Comparison of ENCODE assay signal across 18 cellular contexts in genomic region chr2:127985026-127985734, GRCh38. TPM values are rescaled to one million over a fixed set of nuclear protein-coding genes. Genes with fewer than 3 reads are reported as not detected.
DNase-seq lines count a peak whose midpoint lies in the region; ATAC-seq and TF ChIP-seq lines count a peak whose summit lies in the region.
"Had no signal": no experiment of that assay in that cellular context is flagged by ENCODE, and none has a peak within 500 bp of the region (broad histone marks: within the 10 kb centered on the region; RNA-seq: fewer than 3 reads in every experiment).

No MANE protein-coding gene starts in this region.

- H3K4me3 ChIP-seq in GM23338 (no peak overlapping the region), choroid plexus epithelial cell (ENCODE audit: low read depth, low read length) (no peak overlapping the region), lower leg skin (ENCODE audit: low read depth, poor library complexity, severe bottlenecking) (no peak overlapping the region)
- H3K4me3 ChIP-seq: SJSA1 had no signal

- peak overlapping the region; percentile 39 for H3K27ac Mint-ChIP-seq in activated CD4-positive, alpha-beta memory T cell treated with anti-CD3 and anti-CD28 coated beads for 36 hours
- no peak overlapping the region for H3K27ac Mint-ChIP-seq in activated CD4-positive, alpha-beta memory T cell treated with anti-CD3 and anti-CD28 coated beads, Interleukin-2, amount 10 ng/mL, durations not matched to agents 7 days and 5 days
- H3K27ac Mint-ChIP-seq in GM23338 (0 out of 2 replicates have a peak overlapping the region, but pooled peaks have one; percentile 9), neural crest cell (ENCODE audit: unreplicated experiment) (peak overlapping the region; percentile 89)
- H3K27ac Mint-ChIP-seq: CD8-positive, alpha-beta T cell had no signal

- no peaks in the 10 kb centered on the region for H3K9me2 ChIP-seq in GM23338 (ENCODE audit: insufficient read depth)

- WGBS in lower leg skin, 2 donors = 84 to 98% methylated on average over 6 of the region's 6 CpGs

- no peaks in the 10 kb centered on the region for H3K9me3 Mint-ChIP-seq in activated CD4-positive, alpha-beta memory T cell treated with anti-CD3 and anti-CD28 coated beads for 36 hours
- no peaks in the 10 kb centered on the region for H3K9me3 Mint-ChIP-seq in activated CD4-positive, alpha-beta memory T cell treated with anti-CD3 and anti-CD28 coated beads, Interleukin-2, amount 10 ng/mL, durations not matched to agents 7 days and 5 days
- H3K9me3 Mint-ChIP-seq in GM23338 (no peaks in the 10 kb centered on the region), neural crest cell (no peaks in the 10 kb centered on the region)
- H3K9me3 Mint-ChIP-seq: CD8-positive, alpha-beta T cell had no signal

- H3K27me3 ChIP-seq in GM23338 (ENCODE audit: insufficient read depth) = no peaks in the 10 kb centered on the region
- H3K27me3 ChIP-seq: SJSA1 had no signal

- no peak overlapping the region for H3K4me3 Mint-ChIP-seq in activated CD4-positive, alpha-beta memory T cell treated with anti-CD3 and anti-CD28 coated beads for 36 hours
- no peak overlapping the region for H3K4me3 Mint-ChIP-seq in activated CD4-positive, alpha-beta memory T cell treated with anti-CD3 and anti-CD28 coated beads, Interleukin-2, amount 10 ng/mL, durations not matched to agents 7 days and 5 days
- H3K4me3 Mint-ChIP-seq in GM23338 (no peak overlapping the region), neural crest cell (no peak overlapping the region)
- H3K4me3 Mint-ChIP-seq: CD8-positive, alpha-beta T cell had no signal

- 0 out of 2 replicates have a peak, but pooled peaks cover 2% of the 10 kb centered on the region for H3K79me2 ChIP-seq in GM23338 (replicated peaks; ENCODE audit: insufficient read depth)

- H4K20me1 ChIP-seq in GM23338 (replicated peaks; ENCODE audit: insufficient read depth) = peaks cover 7% of the 10 kb centered on the region

- H2AFZ ChIP-seq in GM23338 = no peak overlapping the region

- POLR2A ChIA-PET in activated CD4-positive, alpha-beta memory T cell treated with anti-CD3 and anti-CD28 coated beads for 36 hours (lab: Charles Lee) = no interaction called here
- POLR2A ChIA-PET in activated CD4-positive, alpha-beta memory T cell treated with anti-CD3 and anti-CD28 coated beads, Interleukin-2, amount 10 ng/mL, durations not matched to agents 7 days and 5 days (lab: Charles Lee) = no interaction called here

- peaks cover 41% of the 10 kb centered on the region for H3K36me3 ChIP-seq in GM23338 (ENCODE audit: insufficient read depth)

- H3K4me1 ChIP-seq in GM23338 (ENCODE audit: insufficient read depth) = no peaks in the 10 kb centered on the region
- H3K4me1 ChIP-seq: SJSA1 had no signal

- intact Hi-C loops in activated CD4-positive, alpha-beta memory T cell treated with anti-CD3 and anti-CD28 coated beads for 36 hours (cut with micrococcal nuclease) = no loop called here
- intact Hi-C loops in lower leg skin (cut with DNase I; ENCODE audit: low total_unique reads) = no loop called here

- no peak for ATAC-seq in GM23338
- no peak for ATAC-seq in HG02588 (IDR thresholded peaks at IDR 0.05; ENCODE audit: unreplicated experiment)
- ATAC-seq: CD8-positive, alpha-beta T cell had no signal

- H3K36me3 Mint-ChIP-seq in activated CD4-positive, alpha-beta memory T cell treated with anti-CD3 and anti-CD28 coated beads for 36 hours = peaks cover 45% of the 10 kb centered on the region
- peaks cover 67% of the 10 kb centered on the region for H3K36me3 Mint-ChIP-seq in activated CD4-positive, alpha-beta memory T cell treated with anti-CD3 and anti-CD28 coated beads, Interleukin-2, amount 10 ng/mL, durations not matched to agents 7 days and 5 days (ENCODE audit: low read depth)
- H3K36me3 Mint-ChIP-seq in GM23338 (ENCODE audit: low read depth) (peaks cover 61% of the 10 kb centered on the region), neural crest cell (ENCODE audit: low read depth) (peaks cover 10% of the 10 kb centered on the region)

- TF ChIP-seq CTCF in GM23338 (conservative IDR thresholded peaks at IDR 0.05; ENCODE audit: low read depth in 2 of 2) (no peak), choroid plexus epithelial cell (conservative IDR thresholded peaks at IDR 0.05; ENCODE audit: low read depth, low read length) (no peak), neural crest cell (conservative IDR thresholded peaks at IDR 0.05) (no peak), lower leg skin (IDR thresholded peaks at IDR 0.05) (no peak)

- peak; percentile 22 for DNase-seq in activated CD4-positive, alpha-beta memory T cell treated with anti-CD3 and anti-CD28 coated beads for 36 hours
- DNase-seq in activated CD4-positive, alpha-beta memory T cell treated with anti-CD3 and anti-CD28 coated beads, Interleukin-2, amount 10 ng/mL, durations not matched to agents 7 days and 5 days = no peak
- DNase-seq in GM23338 (ENCODE audit: low spot score) (no peak), choroid plexus epithelial cell (ENCODE audit: low read depth) (peak; percentile 8), neural crest cell (ENCODE audit: low read depth, low spot score) (no peak), NCI-H2107 treated with DMSO at 0.1 percent for 48 hours (lab: John Stamatoyannopoulos, UW; ENCODE audit: unreplicated experiment) (no peak), lower leg skin (ENCODE audit: low spot score in 2 of 2) (no peak)
- DNase-seq: 8988T; CD8-positive, alpha-beta T cell; DMS79; KBM-7; NCI-H1436 treated with DMSO at 0.1 percent for 48 hours; NCI-H2081; NCI-H510A; NCI-H774 had no signal

- H3K27me3 Mint-ChIP-seq in activated CD4-positive, alpha-beta memory T cell treated with anti-CD3 and anti-CD28 coated beads for 36 hours = no peaks in the 10 kb centered on the region
- H3K27me3 Mint-ChIP-seq in activated CD4-positive, alpha-beta memory T cell treated with anti-CD3 and anti-CD28 coated beads, Interleukin-2, amount 10 ng/mL, durations not matched to agents 7 days and 5 days = no peaks in the 10 kb centered on the region
- H3K27me3 Mint-ChIP-seq in GM23338 (ENCODE audit: insufficient read depth, low read depth, poor library complexity) (no peaks in the 10 kb centered on the region), neural crest cell (ENCODE audit: low read depth) (no peaks in the 10 kb centered on the region)

- CTCF ChIA-PET in activated CD4-positive, alpha-beta memory T cell treated with anti-CD3 and anti-CD28 coated beads for 36 hours (lab: Charles Lee) = no interaction called here
- CTCF ChIA-PET in activated CD4-positive, alpha-beta memory T cell treated with anti-CD3 and anti-CD28 coated beads, Interleukin-2, amount 10 ng/mL, durations not matched to agents 7 days and 5 days (lab: Charles Lee) = no interaction called here

- H3K27ac ChIP-seq in GM23338 (ENCODE audit: low read depth) = no peak overlapping the region
- H3K27ac ChIP-seq: RWPE1, SJSA1 had no signal

- peaks cover 8% of the 10 kb centered on the region for H3K4me1 Mint-ChIP-seq in activated CD4-positive, alpha-beta memory T cell treated with anti-CD3 and anti-CD28 coated beads for 36 hours (ENCODE audit: low read depth)
- peaks cover 14% of the 10 kb centered on the region for H3K4me1 Mint-ChIP-seq in activated CD4-positive, alpha-beta memory T cell treated with anti-CD3 and anti-CD28 coated beads, Interleukin-2, amount 10 ng/mL, durations not matched to agents 7 days and 5 days
- H3K4me1 Mint-ChIP-seq in GM23338 = no peaks in the 10 kb centered on the region; the same call in 2 of the 3 replicates
- H3K4me1 Mint-ChIP-seq in neural crest cell = no peaks in the 10 kb centered on the region

- no peak for TF ChIP-seq POLR2A in lower leg skin (IDR thresholded peaks at IDR 0.05)

- no peaks in the 10 kb centered on the region for H3F3A ChIP-seq in GM23338 (replicated peaks; ENCODE audit: low read depth)

- no peak overlapping the region for H3K4me2 ChIP-seq in GM23338

TF ChIP-seq in GM23338, 12 proteins besides CTCF, POLR2A, EP300 and RAD21 (continues in another document):
- TF ChIP-seq POLR2AphosphoS5 (IDR thresholded peaks at IDR 0.05; ENCODE audit: low read depth) (no peak), EZH2phosphoT487 (IDR thresholded peaks at IDR 0.05; ENCODE audit: unreplicated experiment) (no peak), ZNF331 (CRISPR knock-in tag; IDR thresholded peaks at IDR 0.05; ENCODE audit: low read depth) (no peak)
- TF ChIP-seq, protein P1, sequence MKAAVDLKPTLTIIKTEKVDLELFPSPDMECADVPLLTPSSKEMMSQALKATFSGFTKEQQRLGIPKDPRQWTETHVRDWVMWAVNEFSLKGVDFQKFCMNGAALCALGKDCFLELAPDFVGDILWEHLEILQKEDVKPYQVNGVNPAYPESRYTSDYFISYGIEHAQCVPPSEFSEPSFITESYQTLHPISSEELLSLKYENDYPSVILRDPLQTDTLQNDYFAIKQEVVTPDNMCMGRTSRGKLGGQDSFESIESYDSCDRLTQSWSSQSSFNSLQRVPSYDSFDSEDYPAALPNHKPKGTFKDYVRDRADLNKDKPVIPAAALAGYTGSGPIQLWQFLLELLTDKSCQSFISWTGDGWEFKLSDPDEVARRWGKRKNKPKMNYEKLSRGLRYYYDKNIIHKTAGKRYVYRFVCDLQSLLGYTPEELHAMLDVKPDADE (IDR thresholded peaks at IDR 0.05) = no peak

RNA-seq across cellular contexts. Expression of gene SAP130, which starts 42.7 kb away (rescaled TPM):
- total RNA-seq in activated CD4-positive, alpha-beta memory T cell treated with anti-CD3 and anti-CD28 coated beads for 36 hours = 10 to 100 TPM; 21.8 to 25.7 TPM
- 10 to 100 TPM; 36.6 to 37.5 TPM for total RNA-seq in activated CD4-positive, alpha-beta memory T cell treated with anti-CD3 and anti-CD28 coated beads, Interleukin-2, amount 10 ng/mL, durations not matched to agents 7 days and 5 days
- 28.7 and 35.1 TPM in 2 replicates for total RNA-seq in GM23338 (2014; rRNA removed; shearing (Covaris generic))
- 18.9 and 19.5 TPM in 2 replicates for polyA plus RNA-seq in GM23338 (2016; fragmentation: Nextera tagmentation; extraction: Ambion mirVana)
- total RNA-seq in neural crest cell = 51.7 and 52.4 TPM in 2 replicates
- 10 to 100 TPM in 3 of 4 donors, 1 to 10 TPM in 1; 8.9 to 44.0 (median 11.7) TPM for total RNA-seq in lower leg skin

Comparison
In these comparisons a context has a peak if more than half of its experiments do, and no peak if none do; other contexts are left out.
1. DNase-seq: peak in activated CD4-positive, alpha-beta memory T cell treated with anti-CD3 and anti-CD28 coated beads for 36 hours (single experiment) and choroid plexus epithelial cell (single experiment); none in activated CD4-positive, alpha-beta memory T cell treated with anti-CD3 and anti-CD28 coated beads, Interleukin-2, amount 10 ng/mL, durations not matched to agents 7 days and 5 days (single experiment), GM23338 (single experiment), neural crest cell (single experiment), NCI-H2107 treated with DMSO at 0.1 percent for 48 hours (single experiment) and lower leg skin (0 of 2).